ENCODE assay signal across 27 cellular contexts in the genomic region with DNA sequence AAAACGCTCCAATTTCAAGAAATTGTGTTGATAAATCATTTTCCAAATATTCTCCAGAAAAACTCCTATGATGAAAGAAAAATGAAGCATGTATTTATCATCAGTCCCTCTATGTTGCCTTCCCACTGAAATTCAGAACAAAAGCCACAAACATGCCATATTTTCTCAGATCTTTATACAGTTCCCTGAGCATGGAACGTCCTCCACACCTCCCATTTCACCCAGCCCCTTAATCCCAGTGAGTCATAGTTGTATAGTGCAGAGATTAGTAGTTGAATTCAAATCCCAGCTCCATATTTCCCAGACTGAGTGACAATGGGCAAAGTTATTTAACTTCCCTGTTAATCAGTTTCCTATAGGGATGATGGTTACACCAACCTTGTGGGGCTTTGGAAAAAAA. TPM values are rescaled to one million over a fixed set of nuclear protein-coding genes. Genes with fewer than 3 reads are reported as not detected.
DNase-seq lines count a peak whose midpoint lies in the region; ATAC-seq, FAIRE-seq and TF ChIP-seq lines count a peak whose summit lies in the region.
"Had no signal": no experiment of that assay in that cellular context is flagged by ENCODE, and none has a peak within 500 bp of the region (broad histone marks: within the 10 kb centered on the region; RNA-seq: fewer than 3 reads in every experiment).

No MANE protein-coding gene starts in this region.

- peak; percentile 13 for DNase-seq in Daoy (ENCODE audit: low read depth)
- peak; percentile 57 for DNase-seq in LHCN-M2 (ENCODE audit: low read depth)
- peak; percentile 42 for DNase-seq in bronchial epithelial cell (ENCODE audit: low read depth)
- peak; percentile 27 for DNase-seq in myocyte (ENCODE audit: low read depth)
- no peak for DNase-seq in lower lobe of right lung
- DNase-seq in ureter (ENCODE audit: low spot score): no peak
- DNase-seq in HFFc6: no peak
- DNase-seq in stomach: no peak
- DNase-seq: activated CD4-positive, alpha-beta memory T cell treated with anti-CD3 and anti-CD28 coated beads, Interleukin-2, amount 10 ng/mL, durations not matched to agents 7 days and 5 days; activated CD4-positive, CD25-positive, alpha-beta regulatory T cell; endodermal cell; GOT3; hypothalamus; KG1; kidney; naive B cell; NCI-H1048; NCI-H2029 treated with DMSO at 0.1 percent for 48 hours; NCI-H510A; pancreas; stimulated activated CD4-positive, alpha-beta T cell treated with anti-CD3 and anti-CD28 coated beads, Interleukin-4, amount 100 ng/mL, for 1 hour; T-helper 9 cell; trophoblast cell had no signal

- no peak for TF ChIP-seq POLR2A in stomach (IDR thresholded peaks at IDR 0.05)

- no peak for TF ChIP-seq EP300 in stomach (IDR thresholded peaks at IDR 0.05)

- H3K27ac Mint-ChIP-seq in HFFc6: no peak overlapping the region
- H3K27ac Mint-ChIP-seq: activated CD4-positive, alpha-beta memory T cell treated with anti-CD3 and anti-CD28 coated beads, Interleukin-2, amount 10 ng/mL, durations not matched to agents 7 days and 5 days; endodermal cell; memory B cell; naive B cell; stimulated activated naive CD8-positive, alpha-beta T cell treated with anti-CD3 and anti-CD28 coated beads, Interleukin-15, Interleukin-2, amounts not matched to agents 100 ng/mL and 50 ng/mL, for 24 hours had no signal

- H3K27ac ChIP-seq in lower lobe of right lung: no peak overlapping the region
- H3K27ac ChIP-seq in stomach: no peak overlapping the region
- H3K27ac ChIP-seq: pancreas had no signal

- TF ChIP-seq CTCF in bronchial epithelial cell (IDR thresholded peaks at IDR 0.05; ENCODE audit: insufficient read depth, low read length, severe bottlenecking) (no peak), lower lobe of right lung (IDR thresholded peaks at IDR 0.05) (no peak), HFFc6 (IDR thresholded peaks at IDR 0.05) (no peak), stomach (IDR thresholded peaks at IDR 0.05) (no peak)

- no peaks in the 10 kb centered on the region; the same call in 1 of the 2 replicates for H3K4me1 Mint-ChIP-seq in HFFc6 (ENCODE audit: low read depth)
- H3K4me1 Mint-ChIP-seq: activated CD4-positive, alpha-beta memory T cell treated with anti-CD3 and anti-CD28 coated beads, Interleukin-2, amount 10 ng/mL, durations not matched to agents 7 days and 5 days; memory B cell; naive B cell had no signal

- WGBS in stomach, 5 donors: 49 to 57% (median 54%) methylated on average over 2 of the region's 2 CpGs

- no peaks in the 10 kb centered on the region for H3K9me3 ChIP-seq in lower lobe of right lung
- H3K9me3 ChIP-seq in stomach: no peaks in the 10 kb centered on the region
- H3K9me3 ChIP-seq: pancreas had no signal

- no peaks in the 10 kb centered on the region for H3K9me3 Mint-ChIP-seq in HFFc6
- H3K9me3 Mint-ChIP-seq: activated CD4-positive, alpha-beta memory T cell treated with anti-CD3 and anti-CD28 coated beads, Interleukin-2, amount 10 ng/mL, durations not matched to agents 7 days and 5 days; endodermal cell; memory B cell; stimulated activated naive CD8-positive, alpha-beta T cell treated with anti-CD3 and anti-CD28 coated beads, Interleukin-15, Interleukin-2, amounts not matched to agents 100 ng/mL and 50 ng/mL, for 24 hours had no signal

- H3K27me3 ChIP-seq in bronchial epithelial cell (ENCODE audit: control insufficient read depth, insufficient read depth, low read length) (peaks cover 3% of the 10 kb centered on the region), lower lobe of right lung (ENCODE audit: low read depth) (no peaks in the 10 kb centered on the region), stomach (no peaks in the 10 kb centered on the region)
- H3K27me3 ChIP-seq: pancreas had no signal

- ATAC-seq in lower lobe of right lung: no peak

- H3K4me3 Mint-ChIP-seq in HFFc6: no peak overlapping the region
- H3K4me3 Mint-ChIP-seq: activated CD4-positive, alpha-beta memory T cell treated with anti-CD3 and anti-CD28 coated beads, Interleukin-2, amount 10 ng/mL, durations not matched to agents 7 days and 5 days; endodermal cell; memory B cell; naive B cell; stimulated activated naive CD8-positive, alpha-beta T cell treated with anti-CD3 and anti-CD28 coated beads, Interleukin-15, Interleukin-2, amounts not matched to agents 100 ng/mL and 50 ng/mL, for 24 hours had no signal

- H3K4me3 ChIP-seq in bronchial epithelial cell (ENCODE audit: low read depth, low read length) (no peak overlapping the region), lower lobe of right lung (no peak overlapping the region), stomach (no peak overlapping the region)
- H3K4me3 ChIP-seq: pancreas, skin epidermis had no signal

- H3K27me3 Mint-ChIP-seq in HFFc6 (ENCODE audit: insufficient read depth): peaks cover 22% of the 10 kb centered on the region

- H3K36me3 ChIP-seq in bronchial epithelial cell (ENCODE audit: control insufficient read depth, insufficient read depth, low read length) (no peaks in the 10 kb centered on the region), lower lobe of right lung (no peaks in the 10 kb centered on the region), stomach (no peaks in the 10 kb centered on the region)
- H3K36me3 ChIP-seq: pancreas had no signal

- intact Hi-C loops in lower lobe of right lung (cut with DNase I): no loop called here
- intact Hi-C loops in stomach (cut with DNase I; ENCODE audit: low total_unique reads): no loop called here

- H3K36me3 Mint-ChIP-seq in HFFc6 (ENCODE audit: low read depth): no peaks in the 10 kb centered on the region
- H3K36me3 Mint-ChIP-seq: memory B cell had no signal

- H3K4me1 ChIP-seq in lower lobe of right lung (no peaks in the 10 kb centered on the region), stomach (peaks cover 0 to 4% (median 0%) of the 10 kb centered on the region in 4 donors)
- H3K4me1 ChIP-seq: pancreas had no signal

- no peak for FAIRE-seq in bronchial epithelial cell (lab: Jason Lieb, UNC)
- FAIRE-seq: colon, kidney, pancreas had no signal

RNA-seq across cellular contexts. Expression of gene NPL, which starts 20.6 kb away (rescaled TPM):
- 2.8 and 4.1 TPM in 2 replicates for total RNA-seq in Daoy (2014; rRNA removed; shearing (Covaris generic))
- 3.2 and 4.2 TPM in 2 replicates for total RNA-seq in LHCN-M2 (2014; rRNA removed)
- polyA plus RNA-seq in LHCN-M2 (2012): 1.3 TPM
- total RNA-seq in bronchial epithelial cell: 2.4 and 18.8 TPM in 2 replicates
- 2.2 and 3.6 TPM in 2 replicates for total RNA-seq in myocyte
- 1.3 TPM for polyA plus RNA-seq in myocyte (2012)
- total RNA-seq in lower lobe of right lung: 48.7 TPM
- 25.6 TPM for total RNA-seq in ureter
- 1 to 10 TPM; 1.2 to 2.0 (median 1.5) TPM for total RNA-seq in HFFc6 (2021; fragmentation: NEBNext Ultra II Directional; extraction: Animal tissue kit (Norgen Biotek cat#: 25700))
- total RNA-seq in stomach: 10 to 100 TPM in 1 of 5 donors, 1 to 10 TPM in 3, under 1 TPM in 1; 0.45 to 48.5 (median 5.5) TPM
- 10 to 100 TPM in 1 of 3 donors, 1 to 10 TPM in 2; 5.5 to 16.3 (median 6.5) TPM for polyA plus RNA-seq in stomach

Comparison
In these comparisons a context has a peak if more than half of its experiments do, and no peak if none do; other contexts are left out.
1. DNase-seq: peak in Daoy (single experiment), LHCN-M2 (single experiment), bronchial epithelial cell (single experiment) and myocyte (single experiment); none in lower lobe of right lung (single experiment), ureter (single experiment), HFFc6 (single experiment) and stomach (single experiment).